In genomic region chr2:39704540-39704939, GRCh38 we compare ENCODE assay signal across 20 cellular contexts. TPM values are rescaled to one million over a fixed set of nuclear protein-coding genes. Genes with fewer than 3 reads are reported as not detected.
A peak's percentile ranks its signal among the peaks of the same experiment; 100 is the strongest.
DNase-seq lines count a peak whose midpoint lies in the region; ATAC-seq and TF ChIP-seq lines count a peak whose summit lies in the region.
"Had no signal": no experiment of that assay in that cellular context is flagged by ENCODE, and none has a peak within 500 bp of the region (broad histone marks: within the 10 kb centered on the region; RNA-seq: fewer than 3 reads in every experiment).

No MANE protein-coding gene starts in this region.

- DNase-seq in COR-L47 (lab: John Stamatoyannopoulos, UW) (peak; percentile 50), NCI-H146 treated with DMSO at 0.1 percent for 48 hours (lab: John Stamatoyannopoulos, UW; ENCODE audit: unreplicated experiment) (peak; percentile 91), NCI-H2227 (lab: John Stamatoyannopoulos, UW; ENCODE audit: unreplicated experiment) (peak; percentile 63), NCI-H748 (lab: John Stamatoyannopoulos, UW; ENCODE audit: unreplicated experiment) (peak; percentile 55), ascending aorta (ENCODE audit: low spot score in 2 of 2) (no peak), LoVo (ENCODE audit: low spot score) (no peak)
- DNase-seq: ACHN; AML-193; BE2C; Calu3; CD4-positive, alpha-beta T cell; CD8-positive, alpha-beta memory T cell; DMS53; GF-D8; GOT3; HFFc6 had no signal

- no peak overlapping the region for H3K4me3 ChIP-seq in ascending aorta
- H3K4me3 ChIP-seq: BLaER1 treated with 17β-estradiol and CSF1 and Interleukin-3, amounts not matched to agents 10 nM and 100 nM; HAP-1 had no signal

- H3K27ac ChIP-seq in ascending aorta: no peak overlapping the region
- H3K27ac ChIP-seq: BLaER1 treated with 17β-estradiol and CSF1 and Interleukin-3, amounts not matched to agents 10 nM and 100 nM had no signal

- intact Hi-C loops in ascending aorta (cut with DNase I): no loop called here

- ATAC-seq in GM19351 (IDR thresholded peaks at IDR 0.05; ENCODE audit: unreplicated experiment) (no peak), HG02571 (IDR thresholded peaks at IDR 0.05; ENCODE audit: unreplicated experiment) (no peak)

- no peaks in the 10 kb centered on the region for H3K4me1 ChIP-seq in ascending aorta
- H3K4me1 ChIP-seq: BE2C; BLaER1 treated with 17β-estradiol and CSF1 and Interleukin-3, amounts not matched to agents 10 nM and 100 nM; HAP-1 had no signal

- H3K36me3 ChIP-seq in ascending aorta: no peaks in the 10 kb centered on the region
- H3K36me3 ChIP-seq: BE2C; BLaER1 treated with 17β-estradiol and CSF1 and Interleukin-3, amounts not matched to agents 10 nM and 100 nM; HAP-1 had no signal

- TF ChIP-seq CTCF in ascending aorta (IDR thresholded peaks at IDR 0.05): no peak

- peaks cover 8 to 34% of the 10 kb centered on the region in 2 donors for H3K9me3 ChIP-seq in ascending aorta
- H3K9me3 ChIP-seq: BE2C had no signal

- H3K27me3 ChIP-seq in ascending aorta: no peaks in the 10 kb centered on the region
- H3K27me3 ChIP-seq: BE2C; BLaER1 treated with 17β-estradiol and CSF1 and Interleukin-3, amounts not matched to agents 10 nM and 100 nM had no signal

RNA-seq across cellular contexts. Expression of gene TMEM178A, which starts 38.8 kb away (rescaled TPM):
- 29.5 TPM for total RNA-seq in ascending aorta
- total RNA-seq: CD8-positive, alpha-beta memory T cell had no signal

Comparison
In these comparisons a context has a peak if more than half of its experiments do, and no peak if none do; other contexts are left out.
1. DNase-seq: peak in COR-L47 (single experiment), NCI-H146 treated with DMSO at 0.1 percent for 48 hours (single experiment), NCI-H2227 (single experiment) and NCI-H748 (single experiment); none in ascending aorta (0 of 2) and LoVo (single experiment).